10 cellular contexts compared by ENCODE assay signal in genomic region chr11:119730347-119730613, GRCh38. TPM values are rescaled to one million over a fixed set of nuclear protein-coding genes. Genes with fewer than 3 reads are reported as not detected.
DNase-seq lines count a peak whose midpoint lies in the region; ATAC-seq, FAIRE-seq and TF ChIP-seq lines count a peak whose summit lies in the region.
"Had no signal": no experiment of that assay in that cellular context is flagged by ENCODE, and none has a peak within 500 bp of the region (broad histone marks: within the 10 kb centered on the region; RNA-seq: fewer than 3 reads in every experiment).

No MANE protein-coding gene starts in this region.

- TF ChIP-seq CTCF in stomach (IDR thresholded peaks at IDR 0.05) = no peak

- no peak for TF ChIP-seq EP300 in stomach (IDR thresholded peaks at IDR 0.05)

- H3K27me3 ChIP-seq in adipocyte (replicated peaks; ENCODE audit: control insufficient read depth, insufficient read depth, low read length) (peaks cover 4% of the 10 kb centered on the region), layer of hippocampus (ENCODE audit: control insufficient read depth, insufficient read depth, low read length) (no peaks in the 10 kb centered on the region), stomach (no peaks in the 10 kb centered on the region)

- no peak for TF ChIP-seq POLR2A in stomach (IDR thresholded peaks at IDR 0.05)

- ATAC-seq in HG03354 (IDR thresholded peaks at IDR 0.05; ENCODE audit: poor library complexity, severe bottlenecking, unreplicated experiment) (no peak), HG03139 (IDR thresholded peaks at IDR 0.05; ENCODE audit: unreplicated experiment) (no peak)
- ATAC-seq: activated CD8-positive, alpha-beta memory T cell treated with anti-CD3 and anti-CD28 coated beads, Interleukin-2, amount 10 ng/mL, durations not matched to agents 7 days and 5 days had no signal

- H3K9ac ChIP-seq in adipocyte (ENCODE audit: low read length) = peak overlapping the region; percentile 80

- H3K36me3 ChIP-seq in adipocyte (ENCODE audit: control insufficient read depth, insufficient read depth, low read length, severe bottlenecking) (no peaks in the 10 kb centered on the region), stomach (no peaks in the 10 kb centered on the region)

- H3K36me3 Mint-ChIP-seq in T-helper 1 cell treated with Interleukin-12 subunit alpha and Interleukin-12 subunit beta and Interleukin-4 antibody, amounts not matched to agents 30 μg/mL and 1 μg/mL, for 36 hours (ENCODE audit: low read depth) = peaks cover 2% of the 10 kb centered on the region
- H3K36me3 Mint-ChIP-seq: activated CD8-positive, alpha-beta memory T cell treated with anti-CD3 and anti-CD28 coated beads, Interleukin-2, amount 10 ng/mL, durations not matched to agents 7 days and 5 days had no signal

- H3K4me1 ChIP-seq in adipocyte (ENCODE audit: control insufficient read depth, insufficient read depth, low read length) (peaks cover 19% of the 10 kb centered on the region), stomach (peaks cover 17 to 45% (median 39%) of the 10 kb centered on the region in 4 donors)

- WGBS in stomach, 5 donors = 22 to 30% (median 24%) methylated on average over 7 of the region's 7 CpGs

- DNase-seq in T-helper 1 cell = no peak
- no peak for DNase-seq in adipocyte (ENCODE audit: low read depth)
- no peak for DNase-seq in stomach
- no peak for DNase-seq in HTR-8/SVneo (ENCODE audit: insufficient read length, low spot score)
- DNase-seq: activated CD8-positive, alpha-beta memory T cell treated with anti-CD3 and anti-CD28 coated beads, Interleukin-2, amount 10 ng/mL, durations not matched to agents 7 days and 5 days; NCI-H510A had no signal

- H3K27ac ChIP-seq in layer of hippocampus (ENCODE audit: low read depth, low read length) (peak overlapping the region; percentile 85), stomach (peak overlapping the region in 4 of 5 donors; percentile 46 to 94 (median 94))

- peaks cover 70% of the 10 kb centered on the region for H3K27me3 Mint-ChIP-seq in T-helper 1 cell treated with Interleukin-12 subunit alpha and Interleukin-12 subunit beta and Interleukin-4 antibody, amounts not matched to agents 30 μg/mL and 1 μg/mL, for 36 hours (ENCODE audit: low read depth)

- peak overlapping the region; percentile 89 for H3K4me3 ChIP-seq in adipocyte (ENCODE audit: low read length)
- peak overlapping the region; percentile 76 to 95 (median 86) for H3K4me3 ChIP-seq in stomach

- H3K9me3 ChIP-seq in adipocyte (ENCODE audit: control insufficient read depth, low read length) (no peaks in the 10 kb centered on the region), stomach (no peaks in the 10 kb centered on the region)

- H3K27ac Mint-ChIP-seq in T-helper 1 cell treated with Interleukin-12 subunit alpha and Interleukin-12 subunit beta and Interleukin-4 antibody, amounts not matched to agents 30 μg/mL and 1 μg/mL, for 36 hours = no peak overlapping the region
- H3K27ac Mint-ChIP-seq: activated CD8-positive, alpha-beta memory T cell treated with anti-CD3 and anti-CD28 coated beads, Interleukin-2, amount 10 ng/mL, durations not matched to agents 7 days and 5 days had no signal

- peaks cover 4% of the 10 kb centered on the region for H3K4me1 Mint-ChIP-seq in T-helper 1 cell treated with Interleukin-12 subunit alpha and Interleukin-12 subunit beta and Interleukin-4 antibody, amounts not matched to agents 30 μg/mL and 1 μg/mL, for 36 hours (ENCODE audit: low read depth)

- H3K9me3 Mint-ChIP-seq in T-helper 1 cell treated with Interleukin-12 subunit alpha and Interleukin-12 subunit beta and Interleukin-4 antibody, amounts not matched to agents 30 μg/mL and 1 μg/mL, for 36 hours = no peaks in the 10 kb centered on the region

- no peak for FAIRE-seq in HTR-8/SVneo (lab: Jason Lieb, UNC)

- intact Hi-C loops in stomach (cut with DNase I; ENCODE audit: low total_unique reads) = no loop called here

- H3K4me3 Mint-ChIP-seq in T-helper 1 cell treated with Interleukin-12 subunit alpha and Interleukin-12 subunit beta and Interleukin-4 antibody, amounts not matched to agents 30 μg/mL and 1 μg/mL, for 36 hours = peak overlapping the region; percentile 63

RNA-seq across cellular contexts. Expression of gene NECTIN1, which starts 1.3 kb away (rescaled TPM):
- 10 to 100 TPM in 2 of 5 donors, 1 to 10 TPM in 3; 5.4 to 92.1 (median 6.5) TPM for total RNA-seq in stomach
- 10 to 100 TPM in 1 of 3 donors, 1 to 10 TPM in 2; 1.2 to 20.9 (median 3.1) TPM for polyA plus RNA-seq in stomach
